Comparison of ENCODE assay signal across 8 cellular contexts in the genomic region with DNA sequence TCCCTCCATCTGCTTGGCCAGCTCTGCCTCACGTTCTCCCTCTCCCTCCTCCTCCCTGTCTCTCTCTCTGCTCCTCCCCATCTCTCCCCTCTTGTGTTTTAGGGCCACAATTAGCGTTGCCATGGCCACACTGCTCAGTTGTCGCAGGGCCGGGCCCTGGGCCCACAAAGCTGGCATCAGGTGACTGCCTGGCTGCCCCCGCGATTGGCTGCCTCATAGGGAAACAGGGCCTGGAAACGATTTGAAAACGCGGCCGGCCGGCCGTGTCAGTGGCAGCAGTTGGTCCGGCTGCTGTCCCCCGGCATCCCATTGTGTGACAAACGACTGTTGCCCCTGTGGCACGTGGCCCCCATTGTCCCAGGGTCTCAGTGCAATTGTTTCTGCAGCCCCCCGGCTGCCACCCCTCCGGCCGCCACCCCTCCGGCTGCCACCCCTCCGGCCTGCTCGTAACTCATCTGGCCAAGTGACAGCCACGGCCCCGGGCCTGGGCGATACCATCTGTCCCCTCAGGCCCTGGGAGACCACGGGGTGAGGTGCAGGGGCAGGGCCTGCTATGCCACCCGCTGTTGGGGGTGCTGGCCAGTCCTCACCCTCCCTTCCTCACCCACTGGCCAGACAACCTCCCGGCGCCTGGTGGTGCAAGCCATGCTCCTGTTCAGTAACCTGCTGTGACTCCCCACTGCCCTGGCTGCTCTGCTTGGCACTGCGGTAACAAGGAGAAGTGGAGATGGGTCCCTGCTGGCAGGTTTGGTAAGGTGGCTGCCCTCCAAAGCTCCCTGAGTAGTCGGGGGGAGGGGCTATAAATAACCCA. TPM values are rescaled to one million over a fixed set of nuclear protein-coding genes. Genes with fewer than 3 reads are reported as not detected.
DNase-seq lines count a peak whose midpoint lies in the region; ATAC-seq and TF ChIP-seq lines count a peak whose summit lies in the region.

No MANE protein-coding gene starts in this region.

- peak overlapping the region; percentile 77 for H2AFZ ChIP-seq in parathyroid adenoma

- H3K9ac ChIP-seq in parathyroid adenoma = no peak overlapping the region

- H3K9me3 Mint-ChIP-seq in glutamatergic neuron (ENCODE audit: unreplicated experiment) = peaks cover 1% of the 10 kb centered on the region

- H3K36me3 Mint-ChIP-seq in glutamatergic neuron (ENCODE audit: unreplicated experiment) = no peaks in the 10 kb centered on the region

- H3K27me3 ChIP-seq in Peyer's patch = no peaks in the 10 kb centered on the region
- H3K27me3 ChIP-seq in parathyroid adenoma (ENCODE audit: control insufficient read depth, insufficient read depth, low read length) = peaks cover 3% of the 10 kb centered on the region

- in situ Hi-C loops in ACHN (cut with HindIII; ENCODE audit: low pct_ligation_motif_present, low pct_unique_long_range_greater_than_20kb, low sequenced_read_pairs) = no loop called here

- no peak overlapping the region for H3K27ac ChIP-seq in Peyer's patch
- H3K27ac ChIP-seq in parathyroid adenoma = no peak overlapping the region

- TF ChIP-seq CTCF in HFF-Myc (IDR thresholded peaks at IDR 0.05; ENCODE audit: low read depth, low read length, missing control alignments) (no peak), Peyer's patch (IDR thresholded peaks at IDR 0.05) (no peak), glutamatergic neuron (IDR thresholded peaks at IDR 0.05; ENCODE audit: partially characterized antibody, unreplicated experiment) (no peak), parathyroid adenoma (IDR thresholded peaks at IDR 0.05) (no peak)

- H3K4me1 ChIP-seq in Peyer's patch (peaks cover 0 to 9% (median 0%) of the 10 kb centered on the region in 4 donors), parathyroid adenoma (no peaks in the 10 kb centered on the region)

- DNase-seq in HFF-Myc (ENCODE audit: extremely low read depth, low read depth) (peak; percentile 16), Peyer's patch (peak in 2 of 3 donors; percentile 49 to 64), glutamatergic neuron (peak; percentile 71), ACHN (no peak)

- ATAC-seq in GM21723 (IDR thresholded peaks at IDR 0.05; ENCODE audit: unreplicated experiment) (no peak), HG03342 (IDR thresholded peaks at IDR 0.05; ENCODE audit: unreplicated experiment) (no peak), GM18519 (IDR thresholded peaks at IDR 0.05; ENCODE audit: low FRiP score, unreplicated experiment) (no peak)

- no peaks in the 10 kb centered on the region for H3K9me3 ChIP-seq in Peyer's patch
- H3K9me3 ChIP-seq in parathyroid adenoma (ENCODE audit: control insufficient read depth, low read length) = no peaks in the 10 kb centered on the region

- no peaks in the 10 kb centered on the region for H3K79me2 ChIP-seq in parathyroid adenoma

- H3K4me3 ChIP-seq in HFF-Myc (replicated peaks; ENCODE audit: low read depth, low read length) (no peak overlapping the region), Peyer's patch (peak overlapping the region in 1 of 4 donors; percentile 28), parathyroid adenoma (ENCODE audit: low read depth, low read length) (no peak overlapping the region)

- H3K4me1 Mint-ChIP-seq in glutamatergic neuron (ENCODE audit: low read depth, unreplicated experiment) = no peaks in the 10 kb centered on the region

- H3K27me3 Mint-ChIP-seq in glutamatergic neuron (ENCODE audit: unreplicated experiment) = peaks cover 4% of the 10 kb centered on the region

- H3K36me3 ChIP-seq in Peyer's patch (no peaks in the 10 kb centered on the region), parathyroid adenoma (ENCODE audit: control insufficient read depth, insufficient read depth, low read length) (no peaks in the 10 kb centered on the region)

- H3K4me2 ChIP-seq in parathyroid adenoma (ENCODE audit: low read length) = no peak overlapping the region

- no peak for TF ChIP-seq POLR2A in Peyer's patch (IDR thresholded peaks at IDR 0.05)

- H3K4me3 Mint-ChIP-seq in glutamatergic neuron (ENCODE audit: unreplicated experiment) = peak overlapping the region; percentile 34

- peak overlapping the region; percentile 72 for H3K27ac Mint-ChIP-seq in glutamatergic neuron (ENCODE audit: unreplicated experiment)

RNA-seq across cellular contexts. Expression of a gene that starts 17.3 kb away (rescaled TPM):
- total RNA-seq in Peyer's patch (not detected), glutamatergic neuron (ENCODE audit: unreplicated experiment) (0.61 TPM)

RNA-seq across cellular contexts. Expression of a gene that starts 56.0 kb away (rescaled TPM):
- total RNA-seq in Peyer's patch = not detected
- total RNA-seq in glutamatergic neuron (ENCODE audit: unreplicated experiment) = 0.27 TPM
